Comparison of ENCODE assay signal across 1 cellular context in the genomic region with DNA sequence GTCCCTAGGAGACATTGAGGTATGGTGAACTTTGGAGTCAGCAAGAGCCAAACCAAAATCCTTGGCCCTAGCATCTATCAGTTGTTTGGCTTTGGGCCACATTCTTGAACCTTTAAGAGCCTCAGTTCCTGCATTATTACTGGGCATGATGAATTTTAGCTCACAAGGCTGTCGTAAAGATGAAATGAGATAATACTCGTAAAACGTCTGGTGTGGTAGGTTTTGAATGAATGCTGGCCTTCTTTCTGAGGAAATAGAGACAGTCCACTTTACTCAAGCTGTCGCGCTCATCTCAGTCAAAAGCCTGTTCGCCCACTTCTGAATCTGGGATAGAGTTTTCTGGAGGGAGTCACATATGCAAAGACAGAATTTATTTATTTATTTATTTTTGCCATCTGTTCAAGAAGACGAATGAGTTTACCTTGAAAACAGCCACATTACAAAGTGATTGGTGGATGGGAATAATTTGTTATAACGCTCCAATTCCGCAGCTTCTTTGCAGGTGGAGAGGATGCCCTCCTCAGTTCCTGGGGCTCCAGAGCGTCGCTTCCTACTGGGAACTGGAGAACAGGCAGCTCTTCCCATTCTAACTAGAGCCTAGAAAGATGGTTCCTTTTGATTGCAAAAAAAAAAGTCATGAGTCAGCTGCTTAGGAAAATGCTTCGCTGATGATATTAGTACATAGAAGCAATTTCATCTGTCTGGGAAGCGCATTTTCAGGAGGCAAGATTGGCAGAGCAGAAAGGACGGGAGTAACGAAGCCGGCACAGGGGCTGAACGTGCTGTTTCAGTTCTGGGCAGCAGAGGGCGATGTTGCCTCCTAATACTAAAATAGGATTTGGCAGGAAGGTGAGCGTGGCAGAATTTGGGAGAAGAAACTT.
TF ChIP-seq lines count a peak whose summit lies in the region.

No MANE protein-coding gene starts in this region.

TF ChIP-seq in H1, 55 proteins besides CTCF, POLR2A, EP300 and RAD21:
- TF ChIP-seq KDM5A (IDR thresholded peaks at IDR 0.05; ENCODE audit: low read length) (no peak), ZNF274 (IDR thresholded peaks at IDR 0.05; ENCODE audit: borderline replicate concordance, extremely low read depth, low read length) (no peak), RXRA (IDR thresholded peaks at IDR 0.05; ENCODE audit: insufficient read depth, low read depth, low read length) (no peak), ASH2L (IDR thresholded peaks at IDR 0.05; ENCODE audit: low read length) (no peak), SUZ12 (IDR thresholded peaks at IDR 0.05; ENCODE audit: low read length) (no peak), TEAD4 (IDR thresholded peaks at IDR 0.05; ENCODE audit: low read depth, low read length) (no peak), GTF2F1 (IDR thresholded peaks at IDR 0.05; ENCODE audit: borderline replicate concordance, low read depth, low read length) (no peak)
- TF ChIP-seq, protein P1, sequence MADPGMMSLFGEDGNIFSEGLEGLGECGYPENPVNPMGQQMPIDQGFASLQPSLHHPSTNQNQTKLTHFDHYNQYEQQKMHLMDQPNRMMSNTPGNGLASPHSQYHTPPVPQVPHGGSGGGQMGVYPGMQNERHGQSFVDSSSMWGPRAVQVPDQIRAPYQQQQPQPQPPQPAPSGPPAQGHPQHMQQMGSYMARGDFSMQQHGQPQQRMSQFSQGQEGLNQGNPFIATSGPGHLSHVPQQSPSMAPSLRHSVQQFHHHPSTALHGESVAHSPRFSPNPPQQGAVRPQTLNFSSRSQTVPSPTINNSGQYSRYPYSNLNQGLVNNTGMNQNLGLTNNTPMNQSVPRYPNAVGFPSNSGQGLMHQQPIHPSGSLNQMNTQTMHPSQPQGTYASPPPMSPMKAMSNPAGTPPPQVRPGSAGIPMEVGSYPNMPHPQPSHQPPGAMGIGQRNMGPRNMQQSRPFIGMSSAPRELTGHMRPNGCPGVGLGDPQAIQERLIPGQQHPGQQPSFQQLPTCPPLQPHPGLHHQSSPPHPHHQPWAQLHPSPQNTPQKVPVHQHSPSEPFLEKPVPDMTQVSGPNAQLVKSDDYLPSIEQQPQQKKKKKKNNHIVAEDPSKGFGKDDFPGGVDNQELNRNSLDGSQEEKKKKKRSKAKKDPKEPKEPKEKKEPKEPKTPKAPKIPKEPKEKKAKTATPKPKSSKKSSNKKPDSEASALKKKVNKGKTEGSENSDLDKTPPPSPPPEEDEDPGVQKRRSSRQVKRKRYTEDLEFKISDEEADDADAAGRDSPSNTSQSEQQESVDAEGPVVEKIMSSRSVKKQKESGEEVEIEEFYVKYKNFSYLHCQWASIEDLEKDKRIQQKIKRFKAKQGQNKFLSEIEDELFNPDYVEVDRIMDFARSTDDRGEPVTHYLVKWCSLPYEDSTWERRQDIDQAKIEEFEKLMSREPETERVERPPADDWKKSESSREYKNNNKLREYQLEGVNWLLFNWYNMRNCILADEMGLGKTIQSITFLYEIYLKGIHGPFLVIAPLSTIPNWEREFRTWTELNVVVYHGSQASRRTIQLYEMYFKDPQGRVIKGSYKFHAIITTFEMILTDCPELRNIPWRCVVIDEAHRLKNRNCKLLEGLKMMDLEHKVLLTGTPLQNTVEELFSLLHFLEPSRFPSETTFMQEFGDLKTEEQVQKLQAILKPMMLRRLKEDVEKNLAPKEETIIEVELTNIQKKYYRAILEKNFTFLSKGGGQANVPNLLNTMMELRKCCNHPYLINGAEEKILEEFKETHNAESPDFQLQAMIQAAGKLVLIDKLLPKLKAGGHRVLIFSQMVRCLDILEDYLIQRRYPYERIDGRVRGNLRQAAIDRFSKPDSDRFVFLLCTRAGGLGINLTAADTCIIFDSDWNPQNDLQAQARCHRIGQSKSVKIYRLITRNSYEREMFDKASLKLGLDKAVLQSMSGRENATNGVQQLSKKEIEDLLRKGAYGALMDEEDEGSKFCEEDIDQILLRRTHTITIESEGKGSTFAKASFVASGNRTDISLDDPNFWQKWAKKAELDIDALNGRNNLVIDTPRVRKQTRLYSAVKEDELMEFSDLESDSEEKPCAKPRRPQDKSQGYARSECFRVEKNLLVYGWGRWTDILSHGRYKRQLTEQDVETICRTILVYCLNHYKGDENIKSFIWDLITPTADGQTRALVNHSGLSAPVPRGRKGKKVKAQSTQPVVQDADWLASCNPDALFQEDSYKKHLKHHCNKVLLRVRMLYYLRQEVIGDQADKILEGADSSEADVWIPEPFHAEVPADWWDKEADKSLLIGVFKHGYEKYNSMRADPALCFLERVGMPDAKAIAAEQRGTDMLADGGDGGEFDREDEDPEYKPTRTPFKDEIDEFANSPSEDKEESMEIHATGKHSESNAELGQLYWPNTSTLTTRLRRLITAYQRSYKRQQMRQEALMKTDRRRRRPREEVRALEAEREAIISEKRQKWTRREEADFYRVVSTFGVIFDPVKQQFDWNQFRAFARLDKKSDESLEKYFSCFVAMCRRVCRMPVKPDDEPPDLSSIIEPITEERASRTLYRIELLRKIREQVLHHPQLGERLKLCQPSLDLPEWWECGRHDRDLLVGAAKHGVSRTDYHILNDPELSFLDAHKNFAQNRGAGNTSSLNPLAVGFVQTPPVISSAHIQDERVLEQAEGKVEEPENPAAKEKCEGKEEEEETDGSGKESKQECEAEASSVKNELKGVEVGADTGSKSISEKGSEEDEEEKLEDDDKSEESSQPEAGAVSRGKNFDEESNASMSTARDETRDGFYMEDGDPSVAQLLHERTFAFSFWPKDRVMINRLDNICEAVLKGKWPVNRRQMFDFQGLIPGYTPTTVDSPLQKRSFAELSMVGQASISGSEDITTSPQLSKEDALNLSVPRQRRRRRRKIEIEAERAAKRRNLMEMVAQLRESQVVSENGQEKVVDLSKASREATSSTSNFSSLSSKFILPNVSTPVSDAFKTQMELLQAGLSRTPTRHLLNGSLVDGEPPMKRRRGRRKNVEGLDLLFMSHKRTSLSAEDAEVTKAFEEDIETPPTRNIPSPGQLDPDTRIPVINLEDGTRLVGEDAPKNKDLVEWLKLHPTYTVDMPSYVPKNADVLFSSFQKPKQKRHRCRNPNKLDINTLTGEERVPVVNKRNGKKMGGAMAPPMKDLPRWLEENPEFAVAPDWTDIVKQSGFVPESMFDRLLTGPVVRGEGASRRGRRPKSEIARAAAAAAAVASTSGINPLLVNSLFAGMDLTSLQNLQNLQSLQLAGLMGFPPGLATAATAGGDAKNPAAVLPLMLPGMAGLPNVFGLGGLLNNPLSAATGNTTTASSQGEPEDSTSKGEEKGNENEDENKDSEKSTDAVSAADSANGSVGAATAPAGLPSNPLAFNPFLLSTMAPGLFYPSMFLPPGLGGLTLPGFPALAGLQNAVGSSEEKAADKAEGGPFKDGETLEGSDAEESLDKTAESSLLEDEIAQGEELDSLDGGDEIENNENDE (IDR thresholded peaks at IDR 0.05; ENCODE audit: insufficient replicate concordance, low read length) = no peak
